ENCODE assay signal across 12 cellular contexts in genomic region chr20:62320581-62321354, GRCh38. TPM values are rescaled to one million over a fixed set of nuclear protein-coding genes. Genes with fewer than 3 reads are reported as not detected.
DNase-seq lines count a peak whose midpoint lies in the region; ATAC-seq, FAIRE-seq and TF ChIP-seq lines count a peak whose summit lies in the region.
"Had no signal": no experiment of that assay in that cellular context is flagged by ENCODE, and none has a peak within 500 bp of the region (broad histone marks: within the 10 kb centered on the region; RNA-seq: fewer than 3 reads in every experiment).

No MANE protein-coding gene starts in this region.

- H3K9me3 Mint-ChIP-seq in memory B cell: peaks cover 1% of the 10 kb centered on the region
- no peaks in the 10 kb centered on the region for H3K9me3 Mint-ChIP-seq in CD4-positive, alpha-beta T cell

- POLR2A ChIA-PET in GM12878 (lab: Charles Lee): no interaction called here
- POLR2A ChIA-PET in CD4-positive, alpha-beta T cell (lab: Charles Lee): no interaction called here

- H3K4me1 ChIP-seq in GM12878 (ENCODE audit: control insufficient read depth, insufficient read depth, low read length): no peaks in the 10 kb centered on the region

- H3K4me3 ChIP-seq in GM12865 (ENCODE audit: low read depth, low read length) (no peak overlapping the region), MG63 (no peak overlapping the region), GM12878 (no peak overlapping the region)
- H3K4me3 ChIP-seq: skin epidermis had no signal

- peaks cover 10% of the 10 kb centered on the region for H3K4me1 Mint-ChIP-seq in memory B cell
- no peaks in the 10 kb centered on the region for H3K4me1 Mint-ChIP-seq in CD4-positive, alpha-beta T cell (ENCODE audit: low read depth)

- intact Hi-C loops in GM12878 (cut with micrococcal nuclease; ENCODE audit: unreplicated experiment): no loop called here
- intact Hi-C loops in CD4-positive, alpha-beta T cell (cut with DNase I, micrococcal nuclease): no loop called here

- RAD21 ChIA-PET in GM12878 (lab: Charles Lee; ENCODE audit: unreplicated experiment): no interaction called here

- WGBS in GM12878 (ENCODE audit: insufficient coverage, insufficient replicate concordance, low lambda C conversion rate, missing lambda C conversion rate): 97% methylated on average over 17 of the region's 22 CpGs

- TF ChIP-seq POLR2A in GM12878 (IDR thresholded peaks at IDR 0.05; ENCODE audit: low read depth, low read length): no peak

- H3K9ac ChIP-seq in GM12878 (ENCODE audit: control insufficient read depth, insufficient read depth, low read length): no peak overlapping the region

- H3K79me2 ChIP-seq in GM12878 (ENCODE audit: control insufficient read depth, insufficient read depth, low read length): no peaks in the 10 kb centered on the region

- no peak overlapping the region for H2AFZ ChIP-seq in GM12878 (ENCODE audit: control insufficient read depth, low read depth, low read length)

- TF ChIP-seq RAD21 in GM12878 (IDR thresholded peaks at IDR 0.05; ENCODE audit: insufficient read depth, low read depth, low read length): no peak

- CTCF ChIA-PET in GM12878 (lab: Yijun Ruan, JAX): no interaction called here
- CTCF ChIA-PET in CD4-positive, alpha-beta T cell (lab: Charles Lee): no interaction called here

- no peak overlapping the region for H3K4me2 ChIP-seq in GM12878 (ENCODE audit: control insufficient read depth, insufficient read depth)

- peak overlapping the region; percentile 82 for H3K27ac Mint-ChIP-seq in memory B cell
- no peak overlapping the region for H3K27ac Mint-ChIP-seq in CD4-positive, alpha-beta T cell

- H4K20me1 ChIP-seq in GM12878 (ENCODE audit: control insufficient read depth, insufficient read depth): no peaks in the 10 kb centered on the region

- no peaks in the 10 kb centered on the region for H3K9me3 ChIP-seq in MG63
- H3K9me3 ChIP-seq in GM12878 (replicated peaks; ENCODE audit: control insufficient read depth, insufficient read depth, low read length): no peaks in the 10 kb centered on the region; the same call in 2 of the 3 replicates
- H3K9me3 ChIP-seq in CD4-positive, alpha-beta T cell (ENCODE audit: control insufficient read depth, low read length): no peaks in the 10 kb centered on the region

- TF ChIP-seq CTCF in GM12865 (IDR thresholded peaks at IDR 0.05; ENCODE audit: insufficient read depth, low read depth, low read length, missing control alignments) (no peak), GM12878 (IDR thresholded peaks at IDR 0.05 in 2 of 3, conservative IDR thresholded peaks at IDR 0.05 in 1 of 3; ENCODE audit: control insufficient read depth in 2 of 3, extremely low read depth in 1 of 3, insufficient read depth in 1 of 3, low read depth in 3 of 3, low read length in 3 of 3) (no peak)
- no peak for TF ChIP-seq CTCF in CD4-positive, alpha-beta T cell (IDR thresholded peaks at IDR 0.05)

- H3K27me3 ChIP-seq in MG63 (no peaks in the 10 kb centered on the region), GM12878 (replicated peaks in 1 of 2; ENCODE audit: control insufficient read depth in 2 of 2, insufficient read depth in 2 of 2, low read length in 1 of 2) (no peaks in the 10 kb centered on the region)
- H3K27me3 ChIP-seq in CD4-positive, alpha-beta T cell (ENCODE audit: control insufficient read depth, insufficient read depth, low read length): no peaks in the 10 kb centered on the region

- no peaks in the 10 kb centered on the region for H3K27me3 Mint-ChIP-seq in memory B cell
- no peaks in the 10 kb centered on the region for H3K27me3 Mint-ChIP-seq in CD4-positive, alpha-beta T cell

- in situ Hi-C loops in GM12878 (cut with MboI): no loop called here

- SMC1A ChIA-PET in GM12878 (lab: Charles Lee; ENCODE audit: uncharacterized antibody, unreplicated experiment): no interaction called here

- no peak for TF ChIP-seq EP300 in GM12878 (IDR thresholded peaks at IDR 0.05; ENCODE audit: borderline replicate concordance in 1 of 2, control insufficient read depth in 1 of 2, low read depth in 2 of 2, low read length in 2 of 2)

- no TSS peak for BruUV-seq in GM12878 (replicated peaks; lab: Mats Ljungman, UMichigan)

- H3K36me3 Mint-ChIP-seq in memory B cell: peaks cover 26% of the 10 kb centered on the region
- H3K36me3 Mint-ChIP-seq in CD4-positive, alpha-beta T cell (ENCODE audit: low read depth): no peaks in the 10 kb centered on the region

- no peak overlapping the region for H3K4me3 Mint-ChIP-seq in memory B cell
- H3K4me3 Mint-ChIP-seq in CD4-positive, alpha-beta T cell: no peak overlapping the region

- ATAC-seq in GM12878 (peak; percentile 61), memory B cell (ENCODE audit: low read depth) (no peak)
- ATAC-seq in CD4-positive, alpha-beta T cell (ENCODE audit: poor library complexity): no peak

- H3K36me3 ChIP-seq in MG63: peaks cover 47% of the 10 kb centered on the region
- no peaks in the 10 kb centered on the region for H3K36me3 ChIP-seq in GM12878 (ENCODE audit: control insufficient read depth in 2 of 2, insufficient read depth in 2 of 2, low read length in 1 of 2)

- peak; percentile 52 for DNase-seq in GM12865 (ENCODE audit: low read depth)
- peak; percentile 47 for DNase-seq in MG63
- no peak for DNase-seq in GM12878 (ENCODE audit: low read depth, low spot score)
- DNase-seq in memory B cell (ENCODE audit: low spot score in 2 of 2): no peak
- no peak for DNase-seq in NCI-H2107 treated with DMSO at 0.1 percent for 48 hours (lab: John Stamatoyannopoulos, UW; ENCODE audit: unreplicated experiment)
- no peak for DNase-seq in kidney glomerular epithelial cell (lab: John Stamatoyannopoulos, UW)
- no peak for DNase-seq in CD4-positive, alpha-beta T cell
- DNase-seq: DMS79 treated with DMSO at 0.1 percent for 48 hours; effector CD4-positive, alpha-beta T cell; KBM-7; NCI-H2171 had no signal

- no peak overlapping the region for H3K27ac ChIP-seq in GM12878 (ENCODE audit: control insufficient read depth, insufficient read depth)
- H3K27ac ChIP-seq in CD4-positive, alpha-beta T cell (ENCODE audit: low read depth, low read length): no peak overlapping the region
- H3K27ac ChIP-seq: skin epidermis had no signal

- no peak for FAIRE-seq in GM12878 (lab: Jason Lieb, UNC)

TF ChIP-seq in GM12878, 131 proteins besides CTCF, POLR2A, EP300 and RAD21:
- TF ChIP-seq ZNF24 (IDR thresholded peaks at IDR 0.05): no peak
TF ChIP-seq in GM12878: peak in this region for 0.

RNA-seq across cellular contexts. Expression of gene ADRM1, which starts 18.0 kb away (rescaled TPM):
- total RNA-seq in MG63 (2014; rRNA removed; shearing (Covaris generic); ENCODE audit: low replicate concordance): 264 and 328 TPM in 2 replicates
- 20.8 and 22.6 TPM in 2 replicates for total RNA-seq in GM12878 (2013; cell fraction: nucleolus; rRNA removed)
- total RNA-seq in GM12878 (2014; rRNA removed): 148 and 160 TPM in 2 replicates
- 43.3 and 53.3 TPM in 2 replicates for total RNA-seq in GM12878 (2014; rRNA removed; fragmentation: Illumina TruSeq; extraction: Trizol)
- 117 and 125 TPM in 2 replicates for total RNA-seq in GM12878 (2021)
- 17.4 TPM for polyA plus RNA-seq in GM12878 (2011; ENCODE audit: low read depth)
- polyA plus RNA-seq in GM12878 (2011; rRNA removed): 33.1 and 67.0 TPM in 2 replicates
- polyA plus RNA-seq in GM12878 (2011; cell fraction: cytosol; rRNA removed): 84.8 and 158 TPM in 2 replicates
- 104 and 164 TPM in 2 replicates for polyA plus RNA-seq in GM12878 (2011; cell fraction: nucleus; rRNA removed)
- polyA plus RNA-seq in GM12878 (2012): 51.6 and 61.0 TPM in 2 replicates
- 10.2 and 34.3 TPM in 2 replicates for polyA plus RNA-seq in GM12878 (2014; fragmentation: Illumina TruSeq; extraction: Trizol)
- polyA plus RNA-seq in GM12878 (2014; fragmentation: Nextera tagmentation; extraction: Ambion mirVana): 10 to 100 TPM in 1 of 2 experiments, 1 to 10 TPM in 1; 3.4 to 13.6 TPM
- 150 and 181 TPM in 2 replicates for polyA plus RNA-seq in GM12878 (2014; rRNA removed)
- 100 to 1,000 TPM; 207 to 213 TPM for polyA plus RNA-seq in GM12878 (2016; fragmentation: Nextera tagmentation; extraction: Ambion mirVana)
- polyA minus RNA-seq in GM12878 (2011; rRNA and poly(A)+ RNA removed): 28.0 and 62.4 TPM in 2 replicates
- polyA minus RNA-seq in GM12878 (2011; cell fraction: cytosol; rRNA and poly(A)+ RNA removed): 30.9 and 42.4 TPM in 2 replicates
- 30.0 and 51.8 TPM in 2 replicates for polyA minus RNA-seq in GM12878 (2011; cell fraction: nucleus; rRNA and poly(A)+ RNA removed)
- total RNA-seq in CD4-positive, alpha-beta T cell: 10 to 100 TPM; 40.8 to 44.3 TPM

RNA-seq across cellular contexts. Expression of gene LAMA5, which starts 46.3 kb away (rescaled TPM):
- 12.8 and 22.2 TPM in 2 replicates for total RNA-seq in MG63 (2014; rRNA removed; shearing (Covaris generic); ENCODE audit: low replicate concordance)
- 2.5 and 3.7 TPM in 2 replicates for total RNA-seq in GM12878 (2013; cell fraction: nucleolus; rRNA removed)
- 0.62 and 1.5 TPM in 2 replicates for total RNA-seq in GM12878 (2014; rRNA removed)
- 0.09 and 0.28 TPM in 2 replicates for total RNA-seq in GM12878 (2014; rRNA removed; fragmentation: Illumina TruSeq; extraction: Trizol)
- total RNA-seq in GM12878 (2021): 1.4 and 2.2 TPM in 2 replicates
- 0.56 TPM for polyA plus RNA-seq in GM12878 (2011; ENCODE audit: low read depth)
- polyA plus RNA-seq in GM12878 (2011; rRNA removed): not detected in 2 replicates
- 0.06 and 0.12 TPM in 2 replicates for polyA plus RNA-seq in GM12878 (2011; cell fraction: cytosol; rRNA removed)
- 2.4 and 3.6 TPM in 2 replicates for polyA plus RNA-seq in GM12878 (2011; cell fraction: nucleus; rRNA removed)
- 2.4 and 2.6 TPM in 2 replicates for polyA plus RNA-seq in GM12878 (2012)
- 0.62 TPM in 1 of 2 replicates, not detected in the other for polyA plus RNA-seq in GM12878 (2014; fragmentation: Illumina TruSeq; extraction: Trizol)
- polyA plus RNA-seq in GM12878 (2014; fragmentation: Nextera tagmentation; extraction: Ambion mirVana): not detected
- polyA plus RNA-seq in GM12878 (2014; rRNA removed): 1.0 and 3.1 TPM in 2 replicates
- polyA plus RNA-seq in GM12878 (2016; fragmentation: Nextera tagmentation; extraction: Ambion mirVana): 1 to 10 TPM; 1.6 TPM
- under 0.01 and 0.29 TPM in 2 replicates for polyA minus RNA-seq in GM12878 (2011; rRNA and poly(A)+ RNA removed)
- polyA minus RNA-seq in GM12878 (2011; cell fraction: cytosol; rRNA and poly(A)+ RNA removed): 0.27 and 2.3 TPM in 2 replicates
- 0.24 and 2.1 TPM in 2 replicates for polyA minus RNA-seq in GM12878 (2011; cell fraction: nucleus; rRNA and poly(A)+ RNA removed)
- under 1 TPM; 0.16 to 0.78 TPM for total RNA-seq in CD4-positive, alpha-beta T cell

Comparison
In these comparisons a context has a peak if more than half of its experiments do, and no peak if none do; other contexts are left out.
1. DNase-seq: peak in GM12865 (single experiment) and MG63 (single experiment); none in GM12878 (single experiment), memory B cell (0 of 2), NCI-H2107 treated with DMSO at 0.1 percent for 48 hours (single experiment), kidney glomerular epithelial cell (single experiment) and CD4-positive, alpha-beta T cell (0 of 10).